In genomic region chr14:32076278-32077080, GRCh38 we compare ENCODE assay signal across 8 cellular contexts. TPM values are rescaled to one million over a fixed set of nuclear protein-coding genes. Genes with fewer than 3 reads are reported as not detected.
DNase-seq lines count a peak whose midpoint lies in the region; TF ChIP-seq lines count a peak whose summit lies in the region.

No MANE protein-coding gene starts in this region.

- DNase-seq in HAP-1 (ENCODE audit: low spot score in 2 of 2) (peak; percentile 97 to 98), MM.1S (peak; percentile 60), SK-N-SH (peak; percentile 94), adipocyte (ENCODE audit: low read depth) (peak; percentile 99), cardiac septum (ENCODE audit: low spot score) (peak; percentile 96), tibial nerve (ENCODE audit: low spot score in 2 of 2) (peak; percentile 89 to 92)

- under 1% methylated on average over 32 of the region's 76 CpGs for WGBS in SK-N-SH (ENCODE audit: low lambda C conversion rate)
- 1 to 2% methylated on average over 38 to 73 of the region's 76 CpGs for WGBS in tibial nerve, 2 donors

- intact Hi-C loops in cardiac septum (cut with DNase I) = loop anchor here (1.0 to 5.0 kb wide), 3 partner anchors 84 to 139 kb away; partner anchors contain the start of gene RNU6-8

- TF ChIP-seq RAD21 in SK-N-SH (IDR thresholded peaks at IDR 0.05; ENCODE audit: low read length) = no peak

- H3K4me2 ChIP-seq in MM.1S (ENCODE audit: low read depth, low read length) (peak overlapping the region; percentile 66), SK-N-SH (peak overlapping the region; percentile 93), parathyroid adenoma (ENCODE audit: low read length) (peak overlapping the region; percentile 98)

- no peak for TF ChIP-seq CTCF in MM.1S (IDR thresholded peaks at IDR 0.05; ENCODE audit: low read length)
- TF ChIP-seq CTCF in SK-N-SH (IDR thresholded peaks at IDR 0.05) = no peak
- no peak for TF ChIP-seq CTCF in parathyroid adenoma (IDR thresholded peaks at IDR 0.05)
- TF ChIP-seq CTCF in tibial nerve (IDR thresholded peaks at IDR 0.05) = no peak

- H3K9me2 ChIP-seq in MM.1S (replicated peaks; ENCODE audit: insufficient read depth, low read length) = no peaks in the 10 kb centered on the region
- H3K9me2 ChIP-seq in SK-N-SH = no peaks in the 10 kb centered on the region

- H3K36me3 ChIP-seq in ES-I3 (ENCODE audit: insufficient read depth, low read length) (no peaks in the 10 kb centered on the region), HAP-1 (replicated peaks) (0 out of 2 replicates have a peak, but pooled peaks cover 4% of the 10 kb centered on the region), MM.1S (replicated peaks; ENCODE audit: insufficient read depth, low read length) (no peaks in the 10 kb centered on the region), SK-N-SH (replicated peaks in 1 of 2; ENCODE audit: control insufficient read depth in 1 of 2, insufficient read depth in 2 of 2, low read length in 1 of 2) (no peaks in the 10 kb centered on the region), adipocyte (ENCODE audit: control insufficient read depth, insufficient read depth, low read length, severe bottlenecking) (no peaks in the 10 kb centered on the region), parathyroid adenoma (ENCODE audit: control insufficient read depth, insufficient read depth, low read length) (no peaks in the 10 kb centered on the region), tibial nerve (no peaks in the 10 kb centered on the region)

- H3K9ac ChIP-seq in ES-I3 (ENCODE audit: low read depth, low read length) = peak overlapping the region; percentile 99
- H3K9ac ChIP-seq in MM.1S (ENCODE audit: low read length) = peak overlapping the region; percentile 61
- peak overlapping the region; percentile 93 for H3K9ac ChIP-seq in SK-N-SH
- H3K9ac ChIP-seq in adipocyte (ENCODE audit: low read length) = peak overlapping the region; percentile 89
- peak overlapping the region; percentile 32 for H3K9ac ChIP-seq in parathyroid adenoma

- H3K27ac ChIP-seq in MM.1S (ENCODE audit: low read length) (peak overlapping the region; percentile 65), SK-N-SH (ENCODE audit: low read depth in 2 of 2, low read length in 1 of 2) (peak overlapping the region; percentile 97 to 98), parathyroid adenoma (peak overlapping the region; percentile 98), tibial nerve (peak overlapping the region; percentile 92 to 100 (median 98))

- peaks cover 11% of the 10 kb centered on the region for H3K4me1 ChIP-seq in ES-I3 (ENCODE audit: insufficient read depth, low read length)
- peaks cover 34% of the 10 kb centered on the region for H3K4me1 ChIP-seq in HAP-1
- no peaks in the 10 kb centered on the region for H3K4me1 ChIP-seq in MM.1S (ENCODE audit: low read length)
- peaks cover 2 to 4% of the 10 kb centered on the region in 2 experiments; a peak in 1 of 4 replicates for H3K4me1 ChIP-seq in SK-N-SH (ENCODE audit: control insufficient read depth in 1 of 2, insufficient read depth in 2 of 2, low read depth in 1 of 2, low read length in 1 of 2)
- H3K4me1 ChIP-seq in adipocyte (ENCODE audit: control insufficient read depth, insufficient read depth, low read length) = peaks cover 39% of the 10 kb centered on the region
- H3K4me1 ChIP-seq in parathyroid adenoma = no peaks in the 10 kb centered on the region
- H3K4me1 ChIP-seq in tibial nerve = peaks cover 0 to 67% (median 19%) of the 10 kb centered on the region in 4 donors

- no peaks in the 10 kb centered on the region for H4K20me1 ChIP-seq in MM.1S (ENCODE audit: insufficient read depth, low read length)
- H4K20me1 ChIP-seq in SK-N-SH (ENCODE audit: insufficient read depth) = peaks cover 34% of the 10 kb centered on the region

- H3F3A ChIP-seq in MM.1S (ENCODE audit: insufficient read depth, low read length) (peaks cover 12% of the 10 kb centered on the region), SK-N-SH (replicated peaks; ENCODE audit: insufficient read depth) (peaks cover 10% of the 10 kb centered on the region)

- peaks cover 29% of the 10 kb centered on the region for H3K79me2 ChIP-seq in MM.1S (ENCODE audit: low read length)
- peaks cover 59% of the 10 kb centered on the region for H3K79me2 ChIP-seq in SK-N-SH (ENCODE audit: insufficient read depth)
- H3K79me2 ChIP-seq in parathyroid adenoma = peaks cover 21% of the 10 kb centered on the region

- H3K9me3 ChIP-seq in ES-I3 (ENCODE audit: control insufficient read depth, insufficient read depth, low read length) (no peaks in the 10 kb centered on the region), HAP-1 (no peaks in the 10 kb centered on the region), MM.1S (replicated peaks; ENCODE audit: insufficient read depth, low read length) (no peaks in the 10 kb centered on the region), SK-N-SH (no peaks in the 10 kb centered on the region), adipocyte (ENCODE audit: control insufficient read depth, low read length) (no peaks in the 10 kb centered on the region), parathyroid adenoma (ENCODE audit: control insufficient read depth, low read length) (no peaks in the 10 kb centered on the region), tibial nerve (no peaks in the 10 kb centered on the region)

- H3K27me3 ChIP-seq in HAP-1 (ENCODE audit: low read depth) (no peaks in the 10 kb centered on the region), MM.1S (replicated peaks; ENCODE audit: insufficient read depth, low read length) (no peaks in the 10 kb centered on the region), SK-N-SH (ENCODE audit: insufficient read depth) (no peaks in the 10 kb centered on the region), adipocyte (replicated peaks; ENCODE audit: control insufficient read depth, insufficient read depth, low read length) (no peaks in the 10 kb centered on the region), parathyroid adenoma (ENCODE audit: control insufficient read depth, insufficient read depth, low read length) (no peaks in the 10 kb centered on the region), tibial nerve (no peaks in the 10 kb centered on the region)

- POLR2A ChIA-PET in SK-N-SH (lab: Yijun Ruan, JAX) = interaction anchor here (0.6 to 1.3 kb wide), 3 partner anchors 126 to 566 kb away, joined by 3 to 7 read pairs (median 4); partner anchors contain the start of gene RNU6-8

- TF ChIP-seq EP300 in SK-N-SH (IDR thresholded peaks at IDR 0.05; ENCODE audit: borderline replicate concordance in 1 of 2, low read depth in 1 of 2, low read length in 1 of 2) (no peak), tibial nerve (IDR thresholded peaks at IDR 0.05) (peak; percentile 25 to 94)

- CTCF ChIA-PET in SK-N-SH (lab: Yijun Ruan, JAX) = interaction anchor here (0.8 to 14.1 kb wide), 8 partner anchors 135 to 566 kb away, joined by 3 to 169 read pairs (median 4); no protein-coding TSS in a partner anchor

- H2AFZ ChIP-seq in MM.1S (ENCODE audit: low read length) (peak overlapping the region; percentile 92), SK-N-SH (ENCODE audit: low read depth) (peak overlapping the region; percentile 78), parathyroid adenoma (peak overlapping the region; percentile 95)

- H3K4me3 ChIP-seq in HAP-1 = peak overlapping the region; percentile 77
- H3K4me3 ChIP-seq in MM.1S (ENCODE audit: low read length) = peak overlapping the region; percentile 84
- H3K4me3 ChIP-seq in SK-N-SH (ENCODE audit: low read depth in 2 of 2, low read length in 1 of 2) = peak overlapping the region; percentile 85 to 96
- H3K4me3 ChIP-seq in adipocyte (ENCODE audit: low read length) = peak overlapping the region; percentile 87
- peak overlapping the region; percentile 93 for H3K4me3 ChIP-seq in parathyroid adenoma (ENCODE audit: low read depth, low read length)
- peak overlapping the region; percentile 73 to 97 (median 88) for H3K4me3 ChIP-seq in tibial nerve

- peak in 1 of 2 donors; percentile 69 for TF ChIP-seq POLR2A in tibial nerve (IDR thresholded peaks at IDR 0.05)

- in situ Hi-C loops in HAP-1 (cut with MboI; ENCODE audit: low sequenced_read_pairs) = no loop called here

TF ChIP-seq in SK-N-SH, 30 proteins besides CTCF, POLR2A, EP300 and RAD21 (continues in another document):
- TF ChIP-seq ELF1 (IDR thresholded peaks at IDR 0.05) (no peak), NRF1 (IDR thresholded peaks at IDR 0.05; ENCODE audit: low read depth, low read length) (peak; percentile 72), SMC3 (IDR thresholded peaks at IDR 0.05; ENCODE audit: low read depth, low read length) (no peak), RCOR1 (IDR thresholded peaks at IDR 0.05; ENCODE audit: low read length) (peak; percentile 35), USF2 (IDR thresholded peaks at IDR 0.05; ENCODE audit: borderline replicate concordance, low read depth, low read length) (no peak), RFX5 (IDR thresholded peaks at IDR 0.05; ENCODE audit: low read length) (0 out of 2 replicates have a peak, but pooled peaks have one; percentile 37), ZBTB33 (IDR thresholded peaks at IDR 0.05; ENCODE audit: borderline replicate concordance, low read depth) (no peak), NFIC (IDR thresholded peaks at IDR 0.05; ENCODE audit: borderline replicate concordance) (no peak; the same call in 1 of the 2 replicates)

RNA-seq across cellular contexts. Expression of gene ARHGAP5, which starts 0.6 kb away (rescaled TPM):
- polyA plus RNA-seq in SK-N-SH (2012; rRNA removed) = 7.2 and 11.1 TPM in 2 replicates
- 14.8 and 18.0 TPM in 2 replicates for polyA plus RNA-seq in SK-N-SH (2012; cell fraction: cytosol; rRNA removed)
- polyA plus RNA-seq in SK-N-SH (2012; cell fraction: nucleus; rRNA removed) = 3.8 and 12.3 TPM in 2 replicates
- total RNA-seq in cardiac septum = 253 TPM
- 100 to 1,000 TPM in 3 of 4 donors, 10 to 100 TPM in 1; 85.8 to 167 (median 104) TPM for total RNA-seq in tibial nerve

Comparison
In these comparisons a context has a peak if more than half of its experiments do, and no peak if none do; other contexts are left out.
1. Peak in every context shown above with its lines: DNase-seq, H3K4me3 ChIP-seq and H3K27ac ChIP-seq.
2. H3K9ac ChIP-seq: peak in every context shown above with its lines; median percentile 99 in ES-I3; 93 in SK-N-SH; 89 in adipocyte; 61 in MM.1S; 32 in parathyroid adenoma.